ENCODE assay signal across 7 cellular contexts in genomic region chr7:151083071-151083823, GRCh38. TPM values are rescaled to one million over a fixed set of nuclear protein-coding genes. Genes with fewer than 3 reads are reported as not detected.
DNase-seq lines count a peak whose midpoint lies in the region; ATAC-seq, FAIRE-seq and TF ChIP-seq lines count a peak whose summit lies in the region.

TMUB1 (minus strand) TSS chr7:151083493; CDS start chr7:151082563, 930 bp downstream.

- peak within 1 kb of the TSS; percentile 86 for H3K27ac ChIP-seq in caudate nucleus (ENCODE audit: low read depth, low read length)

- CTCF ChIA-PET in WTC11 (lab: Charles Lee) = interaction anchor here (1.0 to 1.9 kb wide), 7 partner anchors 15 to 74 kb away, joined by 3 to 5 read pairs (median 5); no protein-coding TSS in a partner anchor

- ATAC-seq in HG02678 (IDR thresholded peaks at IDR 0.05; ENCODE audit: unreplicated experiment) (peak; percentile 50), WTC11 (peak; percentile 10), left colon (peak; percentile 29)

- peaks cover 36% of the 10 kb centered on the region for H3K4me1 Mint-ChIP-seq in WTC11

- no peaks in the 10 kb centered on the region for H3K36me3 Mint-ChIP-seq in WTC11

- FAIRE-seq in GM18507 (lab: Jason Lieb, UNC) = peak; percentile 46

- peaks cover 9% of the 10 kb centered on the region for H3K27me3 Mint-ChIP-seq in WTC11 (ENCODE audit: low read depth)

- H3K4me3 Mint-ChIP-seq in WTC11 = peak within 1 kb of the TSS; percentile 87

- TF ChIP-seq CTCF in WTC11 (IDR thresholded peaks at IDR 0.05) = no peak

- intact Hi-C loops in left colon (cut with DNase I, micrococcal nuclease) = no loop called here

- H3K27ac Mint-ChIP-seq in WTC11 = peak within 1 kb of the TSS; percentile 63; the same call in 1 of the 2 replicates

- no peaks in the 10 kb centered on the region for H3K9me3 Mint-ChIP-seq in WTC11

- POLR2A ChIA-PET in WTC11 (lab: Charles Lee) = interaction anchor here (1.9 kb wide), 1 partner anchor 21 kb away, joined by 7 read pairs; no protein-coding TSS in a partner anchor

- DNase-seq in GM18507 (ENCODE audit: extremely low spot score, insufficient read length, low read depth) = peak; percentile 58
- peak; percentile 57 for DNase-seq in NCI-H1436 (lab: John Stamatoyannopoulos, UW)
- DNase-seq in WTC11 (ENCODE audit: low spot score) = peak; percentile 81
- peak in 60 of 61 donors; percentile 5 to 90 (median 66) for DNase-seq in caudate nucleus (lab: John Stamatoyannopoulos, UW)
- peak; percentile 83 to 90 for DNase-seq in left colon
- DNase-seq in stimulated activated CD4-positive, alpha-beta T cell treated with anti-CD3 and anti-CD28 coated beads, Interleukin-2, amount 100 ng/mL, for 24 hours = peak; percentile 85 to 88

TF ChIP-seq in WTC11, 78 proteins besides CTCF, POLR2A, EP300 and RAD21 (continues in another document):
- TF ChIP-seq ZNF263 (CRISPR knock-in tag; IDR thresholded peaks at IDR 0.05; ENCODE audit: low read depth) (no peak), MAX (CRISPR knock-in tag; IDR thresholded peaks at IDR 0.05) (peak; percentile 65; the same call in 1 of the 2 replicates), ZMAT4 (CRISPR knock-in tag; IDR thresholded peaks at IDR 0.05) (no peak), EMX1 (CRISPR knock-in tag; IDR thresholded peaks at IDR 0.05) (no peak), AR (CRISPR knock-in tag; IDR thresholded peaks at IDR 0.05) (no peak), ATF1 (CRISPR knock-in tag; IDR thresholded peaks at IDR 0.05) (no peak), NR1H2 (CRISPR knock-in tag; IDR thresholded peaks at IDR 0.05) (no peak), GRHL2 (CRISPR knock-in tag; IDR thresholded peaks at IDR 0.05; ENCODE audit: insufficient replicate concordance, severe bottlenecking) (no peak), RORB (CRISPR knock-in tag; IDR thresholded peaks at IDR 0.05) (no peak), HMGA2 (CRISPR knock-in tag; IDR thresholded peaks at IDR 0.05) (no peak), TP53 (CRISPR knock-in tag; IDR thresholded peaks at IDR 0.05) (no peak), ETV6 (CRISPR knock-in tag; IDR thresholded peaks at IDR 0.05) (peak; percentile 58; the same call in 1 of the 2 replicates), ATF6 (CRISPR knock-in tag; IDR thresholded peaks at IDR 0.05) (no peak), FOXK1 (CRISPR knock-in tag; IDR thresholded peaks at IDR 0.05) (no peak), FOXP4 (CRISPR knock-in tag; IDR thresholded peaks at IDR 0.05) (peak; percentile 45; the same call in 1 of the 2 replicates), ZNF121 (CRISPR knock-in tag; IDR thresholded peaks at IDR 0.05) (no peak), ELF4 (CRISPR knock-in tag; IDR thresholded peaks at IDR 0.05; ENCODE audit: low read depth) (no peak), SMAD4 (CRISPR knock-in tag; IDR thresholded peaks at IDR 0.05) (no peak), PRRX2 (CRISPR knock-in tag; IDR thresholded peaks at IDR 0.05) (no peak), JAZF1 (CRISPR knock-in tag; IDR thresholded peaks at IDR 0.05) (no peak), ZNF671 (CRISPR knock-in tag; IDR thresholded peaks at IDR 0.05) (no peak), ATF3 (CRISPR knock-in tag; conservative IDR thresholded peaks at IDR 0.05) (no peak), HMGXB4 (CRISPR knock-in tag; IDR thresholded peaks at IDR 0.05) (no peak), IRF1 (CRISPR knock-in tag; IDR thresholded peaks at IDR 0.05) (no peak), ZNF232 (CRISPR knock-in tag; IDR thresholded peaks at IDR 0.05) (no peak), SP1 (CRISPR knock-in tag; conservative IDR thresholded peaks at IDR 0.05) (peak; percentile 50), ZNF423 (CRISPR knock-in tag; IDR thresholded peaks at IDR 0.05) (no peak), RELA (CRISPR knock-in tag; IDR thresholded peaks at IDR 0.05; ENCODE audit: borderline replicate concordance) (no peak), FOXJ3 (CRISPR knock-in tag; IDR thresholded peaks at IDR 0.05; ENCODE audit: borderline replicate concordance) (no peak)

RNA-seq across cellular contexts. Expression of gene TMUB1, which starts in this region (rescaled TPM):
- 61.3 to 72.8 TPM (median 62.5 TPM) in 3 replicates for total RNA-seq in WTC11 (2021)
- total RNA-seq in left colon = 10 to 100 TPM; 72.4 to 80.7 TPM

Comparison
In these comparisons a context has a peak if more than half of its experiments do, and no peak if none do; other contexts are left out.
1. Peak in every context shown above with its lines: DNase-seq, ATAC-seq and H3K27ac ChIP-seq.